ENCODE assay signal across 25 cellular contexts in genomic region chr1:208528577-208529240, GRCh38.
DNase-seq lines count a peak whose midpoint lies in the region; ATAC-seq, FAIRE-seq and TF ChIP-seq lines count a peak whose summit lies in the region.
"Had no signal": no experiment of that assay in that cellular context is flagged by ENCODE, and none has a peak within 500 bp of the region (broad histone marks: within the 10 kb centered on the region; RNA-seq: fewer than 3 reads in every experiment).

No MANE protein-coding gene starts in this region.

- peaks cover 3% of the 10 kb centered on the region for H3K27me3 Mint-ChIP-seq in osteocyte (ENCODE audit: unreplicated experiment)
- H3K27me3 Mint-ChIP-seq: activated CD4-positive, alpha-beta memory T cell treated with anti-CD3 and anti-CD28 coated beads, Interleukin-2, amount 10 ng/mL, durations not matched to agents 7 days and 5 days; activated naive CD8-positive, alpha-beta T cell treated with anti-CD3 and anti-CD28 coated beads, Interleukin-2, amount 50 U/mL, for 24 hours; IgD-negative memory B cell had no signal

- FAIRE-seq in pancreas (lab: Jason Lieb, UNC): no peak
- FAIRE-seq: A549, bronchial epithelial cell had no signal

- no peak for ATAC-seq in PC-3
- ATAC-seq in pancreas: no peak
- ATAC-seq in GM21576 (IDR thresholded peaks at IDR 0.05; ENCODE audit: unreplicated experiment): no peak
- ATAC-seq: A549; activated naive CD8-positive, alpha-beta T cell treated with anti-CD3 and anti-CD28 coated beads, Interleukin-2, amount 50 U/mL, for 24 hours; heart left ventricle; left ventricle myocardium superior; mucosa of descending colon; Right ventricle myocardium inferior had no signal

- H3K36me3 ChIP-seq in BLaER1: no peaks in the 10 kb centered on the region
- no peaks in the 10 kb centered on the region for H3K36me3 ChIP-seq in PC-3 (ENCODE audit: low read depth, low read length)
- no peaks in the 10 kb centered on the region for H3K36me3 ChIP-seq in pancreas
- H3K36me3 ChIP-seq: HAP-1, heart left ventricle, stomach had no signal

- H3K27ac Mint-ChIP-seq in osteocyte (ENCODE audit: unreplicated experiment): no peak overlapping the region
- H3K27ac Mint-ChIP-seq: activated CD4-positive, alpha-beta memory T cell treated with anti-CD3 and anti-CD28 coated beads, Interleukin-2, amount 10 ng/mL, durations not matched to agents 7 days and 5 days; activated naive CD8-positive, alpha-beta T cell treated with anti-CD3 and anti-CD28 coated beads, Interleukin-2, amount 50 U/mL, for 24 hours; type B pancreatic cell had no signal

- H3K4me2 ChIP-seq in BLaER1 (peak overlapping the region; percentile 62), PC-3 (ENCODE audit: low read length) (no peak overlapping the region)
- H3K4me2 ChIP-seq: A549 had no signal

- no peaks in the 10 kb centered on the region for H3K36me3 Mint-ChIP-seq in osteocyte (ENCODE audit: unreplicated experiment)
- H3K36me3 Mint-ChIP-seq: IgD-negative memory B cell, type B pancreatic cell had no signal

- H3K4me1 ChIP-seq in BLaER1 (peaks cover 87% of the 10 kb centered on the region), PC-3 (ENCODE audit: insufficient read depth, low read length) (peaks cover 8% of the 10 kb centered on the region), pancreas (no peaks in the 10 kb centered on the region)
- H3K4me1 ChIP-seq: A549, HAP-1, heart left ventricle had no signal

- H3K9ac ChIP-seq in BLaER1 (no peak overlapping the region), PC-3 (ENCODE audit: low read length) (no peak overlapping the region)

- no peak overlapping the region for H3K27ac ChIP-seq in BLaER1
- H3K27ac ChIP-seq in PC-3 (ENCODE audit: low read length): no peak overlapping the region
- no peak overlapping the region for H3K27ac ChIP-seq in pancreas
- H3K27ac ChIP-seq: A549, heart left ventricle, stomach had no signal

- no peak overlapping the region for H2AFZ ChIP-seq in PC-3 (ENCODE audit: low read length)

- H4K20me1 ChIP-seq in BLaER1: no peaks in the 10 kb centered on the region
- H4K20me1 ChIP-seq in PC-3 (ENCODE audit: low read length): no peaks in the 10 kb centered on the region

- 52 to 58% methylated on average over 13 of the region's 13 CpGs for WGBS in pancreas, 2 donors

- TF ChIP-seq CTCF in PC-3 (conservative IDR thresholded peaks at IDR 0.05; ENCODE audit: low read depth, low read length): 0 out of 2 replicates have a peak, but pooled peaks have one; percentile 15
- TF ChIP-seq CTCF in fibroblast of mammary gland (conservative IDR thresholded peaks at IDR 0.05; ENCODE audit: control insufficient read depth, insufficient read depth, low read depth, low read length): no peak
- TF ChIP-seq CTCF in osteocyte (IDR thresholded peaks at IDR 0.05): no peak
- no peak for TF ChIP-seq CTCF in pancreas (IDR thresholded peaks at IDR 0.05)

- CTCF ChIA-PET in PC-3 (lab: Charles Lee): no interaction called here

- H3K27me3 ChIP-seq in BLaER1 (no peaks in the 10 kb centered on the region), PC-3 (ENCODE audit: low read length) (0 out of 2 replicates have a peak, but pooled peaks cover 5% of the 10 kb centered on the region), pancreas (no peaks in the 10 kb centered on the region)

- no peak overlapping the region for H3K4me3 Mint-ChIP-seq in osteocyte (ENCODE audit: unreplicated experiment)
- H3K4me3 Mint-ChIP-seq: activated CD4-positive, alpha-beta memory T cell treated with anti-CD3 and anti-CD28 coated beads, Interleukin-2, amount 10 ng/mL, durations not matched to agents 7 days and 5 days; activated naive CD8-positive, alpha-beta T cell treated with anti-CD3 and anti-CD28 coated beads, Interleukin-2, amount 50 U/mL, for 24 hours; IgD-negative memory B cell; neural crest cell; type B pancreatic cell had no signal

- BruUV-seq in PC-3 (replicated peaks; lab: Mats Ljungman, UMichigan): no TSS peak

- DNase-seq in PC-3 (no peak), fibroblast of mammary gland (ENCODE audit: low read depth) (peak; percentile 3), osteocyte (ENCODE audit: extremely low spot score, unreplicated experiment) (peak; percentile 80), MV-4-11 (lab: John Stamatoyannopoulos, UW) (no peak), pancreas (no peak)
- DNase-seq in effector CD8-positive, alpha-beta T cell (lab: John Stamatoyannopoulos, UW): no peak
- DNase-seq: activated CD4-positive, alpha-beta memory T cell treated with anti-CD3 and anti-CD28 coated beads, Interleukin-2, amount 10 ng/mL, durations not matched to agents 7 days and 5 days; activated effector memory CD4-positive, alpha-beta T cell treated with Interleukin-2 at 50 U/mL for 16 hours; activated naive CD8-positive, alpha-beta T cell treated with anti-CD3 and anti-CD28 coated beads, Interleukin-2, amount 50 U/mL, for 24 hours; heart left ventricle; left ventricle myocardium superior; mucosa of descending colon; NCI-H1417 treated with DMSO at 0.1 percent for 48 hours; OCI-M1; stimulated activated CD4-positive, alpha-beta T cell treated with anti-CD3 and anti-CD28 coated beads, Interleukin-12 subunit alpha, Interleukin-12 subunit beta, amount 100 ng/mL, for 4 hours; stomach had no signal

- POLR2A ChIA-PET in PC-3 (lab: Charles Lee; ENCODE audit: unreplicated experiment): interaction anchor here (0.6 kb wide), 1 partner anchor 32 kb away, joined by 3 read pairs; no protein-coding TSS in a partner anchor

- no peaks in the 10 kb centered on the region for H3K79me2 ChIP-seq in PC-3 (ENCODE audit: low read length)

- H3K9me3 Mint-ChIP-seq in osteocyte (ENCODE audit: unreplicated experiment): no peaks in the 10 kb centered on the region
- H3K9me3 Mint-ChIP-seq: activated CD4-positive, alpha-beta memory T cell treated with anti-CD3 and anti-CD28 coated beads, Interleukin-2, amount 10 ng/mL, durations not matched to agents 7 days and 5 days; activated naive CD8-positive, alpha-beta T cell treated with anti-CD3 and anti-CD28 coated beads, Interleukin-2, amount 50 U/mL, for 24 hours; IgD-negative memory B cell; neural crest cell; type B pancreatic cell had no signal

- no peaks in the 10 kb centered on the region for H3K4me1 Mint-ChIP-seq in osteocyte (ENCODE audit: unreplicated experiment)
- H3K4me1 Mint-ChIP-seq: activated CD4-positive, alpha-beta memory T cell treated with anti-CD3 and anti-CD28 coated beads, Interleukin-2, amount 10 ng/mL, durations not matched to agents 7 days and 5 days; activated naive CD8-positive, alpha-beta T cell treated with anti-CD3 and anti-CD28 coated beads, Interleukin-2, amount 50 U/mL, for 24 hours; IgD-negative memory B cell had no signal

- intact Hi-C loops in PC-3 (cut with micrococcal nuclease): no loop called here
- intact Hi-C loops in pancreas (cut with DNase I): no loop called here

- H3F3A ChIP-seq in PC-3 (ENCODE audit: low read length, unreplicated experiment): no peaks in the 10 kb centered on the region

- no peaks in the 10 kb centered on the region for H3K9me2 ChIP-seq in PC-3 (replicated peaks; ENCODE audit: low read length)

- no peak overlapping the region for H3K4me3 ChIP-seq in BLaER1
- H3K4me3 ChIP-seq in PC-3 (ENCODE audit: low read length): no peak overlapping the region
- H3K4me3 ChIP-seq in fibroblast of mammary gland (ENCODE audit: control insufficient read depth, low read depth, low read length): no peak overlapping the region
- no peak overlapping the region for H3K4me3 ChIP-seq in pancreas
- H3K4me3 ChIP-seq: A549, HAP-1, heart left ventricle, mucosa of descending colon, stomach had no signal

- H3K9me3 ChIP-seq in BLaER1 (no peaks in the 10 kb centered on the region), PC-3 (ENCODE audit: low read length) (no peaks in the 10 kb centered on the region), pancreas (no peaks in the 10 kb centered on the region)
- H3K9me3 ChIP-seq: A549, HAP-1, heart left ventricle, mucosa of descending colon, stomach had no signal

Comparison
In these comparisons a context has a peak if more than half of its experiments do, and no peak if none do; other contexts are left out.
1. DNase-seq: peak in fibroblast of mammary gland (single experiment) and osteocyte (single experiment); none in PC-3 (single experiment), MV-4-11 (single experiment), effector CD8-positive, alpha-beta T cell (single experiment) and pancreas (0 of 6).